ENCODE assay signal across 24 cellular contexts in the genomic region with DNA sequence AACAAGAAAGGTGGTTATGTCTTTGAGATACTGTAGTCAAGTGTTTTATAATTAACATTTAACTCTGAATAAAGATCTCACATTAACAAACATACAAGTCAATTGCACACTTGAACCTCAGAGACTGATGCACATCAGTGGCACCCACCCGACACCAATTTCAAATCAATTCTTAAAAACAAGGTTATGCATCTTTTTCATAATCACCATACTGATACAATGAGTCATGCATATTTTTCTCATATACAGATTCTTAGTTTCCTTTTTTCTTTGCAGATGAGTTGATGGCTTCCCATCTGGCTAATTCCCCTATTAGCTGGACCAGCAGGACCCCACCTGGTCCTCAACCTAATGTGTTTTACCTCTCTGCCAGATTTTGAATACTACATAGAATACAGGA.
DNase-seq lines count a peak whose midpoint lies in the region; ATAC-seq lines count a peak whose summit lies in the region.
"Had no signal": no experiment of that assay in that cellular context is flagged by ENCODE, and none has a peak within 500 bp of the region (broad histone marks: within the 10 kb centered on the region; RNA-seq: fewer than 3 reads in every experiment).

No MANE protein-coding gene starts in this region.

- peaks cover 35% of the 10 kb centered on the region for H3K4me1 Mint-ChIP-seq in activated T-cell treated with anti-CD3 and anti-CD28 coated beads, Interleukin-2, amount 50 U/mL, for 4 hours (ENCODE audit: low read depth)
- H3K4me1 Mint-ChIP-seq in activated CD8-positive, alpha-beta T cell treated with anti-CD3 and anti-CD28 coated beads, Interleukin-2, amount 10 ng/mL, durations not matched to agents 7 days and 5 days (ENCODE audit: low read depth) = peaks cover 35% of the 10 kb centered on the region
- H3K4me1 Mint-ChIP-seq in naive thymus-derived CD4-positive, alpha-beta T cell = peaks cover 25 to 47% (median 44%) of the 10 kb centered on the region in 7 donors
- H3K4me1 Mint-ChIP-seq: neural progenitor cell had no signal

- no peaks in the 10 kb centered on the region for H3K27me3 Mint-ChIP-seq in activated T-cell treated with anti-CD3 and anti-CD28 coated beads, Interleukin-2, amount 50 U/mL, for 4 hours (ENCODE audit: low read depth)
- no peaks in the 10 kb centered on the region for H3K27me3 Mint-ChIP-seq in activated CD8-positive, alpha-beta T cell treated with anti-CD3 and anti-CD28 coated beads, Interleukin-2, amount 10 ng/mL, durations not matched to agents 7 days and 5 days (ENCODE audit: low read depth)
- no peaks in the 10 kb centered on the region for H3K27me3 Mint-ChIP-seq in naive thymus-derived CD4-positive, alpha-beta T cell

- no peaks in the 10 kb centered on the region for H3K36me3 ChIP-seq in naive thymus-derived CD4-positive, alpha-beta T cell (ENCODE audit: control insufficient read depth in 2 of 3, insufficient read depth in 3 of 3, low read length in 3 of 3)
- H3K36me3 ChIP-seq: heart left ventricle, neural progenitor cell had no signal

- no peak for DNase-seq in activated T-cell treated with anti-CD3 and anti-CD28 coated beads, Interleukin-2, amount 50 U/mL, for 4 hours
- no peak for DNase-seq in activated T-cell treated with anti-CD3 and anti-CD28 coated beads for 4 hours
- peak; percentile 26 for DNase-seq in HCEC 1CT
- DNase-seq in activated CD8-positive, alpha-beta T cell treated with anti-CD3 and anti-CD28 coated beads, Interleukin-2, amount 10 ng/mL, durations not matched to agents 7 days and 5 days = no peak
- no peak for DNase-seq in naive thymus-derived CD4-positive, alpha-beta T cell
- no peak for DNase-seq in kidney glomerular epithelial cell (lab: John Stamatoyannopoulos, UW)
- DNase-seq: activated CD8-positive, alpha-beta memory T cell treated with anti-CD3 and anti-CD28 coated beads for 24 hours; aorta; caudate nucleus; DMS 273 treated with DMSO at 0.1 percent for 48 hours; GDM1; heart left ventricle; left ventricle myocardium superior; midbrain; NCI-H1436; NCI-H2107; NCI-H510A; posterior cingulate gyrus; stimulated activated CD8-positive, alpha-beta memory T cell treated with anti-CD3 and anti-CD28 coated beads, Interleukin-4, amount 100 ng/mL, for 48 hours had no signal

- no peak overlapping the region for H3K4me3 ChIP-seq in naive thymus-derived CD4-positive, alpha-beta T cell (ENCODE audit: low read length)
- H3K4me3 ChIP-seq: heart left ventricle, neural progenitor cell had no signal

- H3K27ac Mint-ChIP-seq in activated CD8-positive, alpha-beta T cell treated with anti-CD3 and anti-CD28 coated beads, Interleukin-2, amount 10 ng/mL, durations not matched to agents 7 days and 5 days = peak overlapping the region; percentile 28
- peak overlapping the region in 6 of 9 donors; percentile 9 to 83 (median 52) for H3K27ac Mint-ChIP-seq in naive thymus-derived CD4-positive, alpha-beta T cell
- H3K27ac Mint-ChIP-seq: neural progenitor cell had no signal

- H3K27ac ChIP-seq in naive thymus-derived CD4-positive, alpha-beta T cell (ENCODE audit: low read depth, low read length) = no peak overlapping the region
- H3K27ac ChIP-seq: heart left ventricle, neural progenitor cell had no signal

- H3K4me1 ChIP-seq in naive thymus-derived CD4-positive, alpha-beta T cell (ENCODE audit: control insufficient read depth in 2 of 2, insufficient read depth in 2 of 2, low read length in 2 of 2) = peaks cover 18 to 21% of the 10 kb centered on the region in 2 donors
- H3K4me1 ChIP-seq: neural progenitor cell had no signal

- no peaks in the 10 kb centered on the region for H3K36me3 Mint-ChIP-seq in activated T-cell treated with anti-CD3 and anti-CD28 coated beads, Interleukin-2, amount 50 U/mL, for 4 hours (ENCODE audit: insufficient read depth)
- peaks cover 2% of the 10 kb centered on the region for H3K36me3 Mint-ChIP-seq in activated CD8-positive, alpha-beta T cell treated with anti-CD3 and anti-CD28 coated beads, Interleukin-2, amount 10 ng/mL, durations not matched to agents 7 days and 5 days (ENCODE audit: low read depth)
- H3K36me3 Mint-ChIP-seq in naive thymus-derived CD4-positive, alpha-beta T cell = peaks cover 0 to 4% (median 0%) of the 10 kb centered on the region in 5 donors
- H3K36me3 Mint-ChIP-seq: neural progenitor cell had no signal

- peak; percentile 41 to 47 for ATAC-seq in activated T-cell treated with anti-CD3 and anti-CD28 coated beads, Interleukin-2, amount 50 U/mL, for 4 hours
- ATAC-seq in activated CD8-positive, alpha-beta T cell treated with anti-CD3 and anti-CD28 coated beads, Interleukin-2, amount 10 ng/mL, durations not matched to agents 7 days and 5 days = no peak
- no peak for ATAC-seq in naive thymus-derived CD4-positive, alpha-beta T cell
- ATAC-seq in GM19455 (IDR thresholded peaks at IDR 0.05; ENCODE audit: unreplicated experiment) = no peak
- ATAC-seq: heart left ventricle, HepG2, left ventricle myocardium superior, sciatic nerve had no signal

- H3K4me3 Mint-ChIP-seq in activated T-cell treated with anti-CD3 and anti-CD28 coated beads, Interleukin-2, amount 50 U/mL, for 4 hours = no peak overlapping the region
- H3K4me3 Mint-ChIP-seq in activated CD8-positive, alpha-beta T cell treated with anti-CD3 and anti-CD28 coated beads, Interleukin-2, amount 10 ng/mL, durations not matched to agents 7 days and 5 days = peak overlapping the region; percentile 54
- H3K4me3 Mint-ChIP-seq in naive thymus-derived CD4-positive, alpha-beta T cell = peak overlapping the region in 7 of 10 donors; percentile 21 to 81 (median 72)
- H3K4me3 Mint-ChIP-seq: neural progenitor cell had no signal

- H3K9me3 Mint-ChIP-seq in activated T-cell treated with anti-CD3 and anti-CD28 coated beads, Interleukin-2, amount 50 U/mL, for 4 hours = no peaks in the 10 kb centered on the region
- no peaks in the 10 kb centered on the region for H3K9me3 Mint-ChIP-seq in activated CD8-positive, alpha-beta T cell treated with anti-CD3 and anti-CD28 coated beads, Interleukin-2, amount 10 ng/mL, durations not matched to agents 7 days and 5 days (ENCODE audit: insufficient read depth)
- H3K9me3 Mint-ChIP-seq in naive thymus-derived CD4-positive, alpha-beta T cell = peaks cover 0 to 3% (median 0%) of the 10 kb centered on the region in 11 donors
- H3K9me3 Mint-ChIP-seq: activated T-helper 2 cell treated with anti-CD3 and anti-CD28 coated beads, Interferon-gamma antibody, Interleukin-2, Interleukin-4, amounts not matched to agents 10 μg/mL and 5 μg/mL and 100 μg/mL, durations not matched to agents 14 hours and 24 hours and 36 hours; neural progenitor cell had no signal

- POLR2A ChIA-PET in activated CD8-positive, alpha-beta T cell treated with anti-CD3 and anti-CD28 coated beads, Interleukin-2, amount 10 ng/mL, durations not matched to agents 7 days and 5 days (lab: Charles Lee) = interaction anchor here (0.7 kb wide), 1 partner anchor 285 kb away, joined by 3 read pairs; no protein-coding TSS in a partner anchor
- POLR2A ChIA-PET in naive thymus-derived CD4-positive, alpha-beta T cell (lab: Charles Lee) = interaction anchor here (1.1 to 1.5 kb wide), 2 partner anchors 17 to 105 kb away, joined by 3 to 5 read pairs; no protein-coding TSS in a partner anchor

- no peaks in the 10 kb centered on the region for H3K9me3 ChIP-seq in naive thymus-derived CD4-positive, alpha-beta T cell (ENCODE audit: control insufficient read depth in 2 of 3, low read length in 3 of 3)
- H3K9me3 ChIP-seq: heart left ventricle had no signal

- H3K27me3 ChIP-seq in naive thymus-derived CD4-positive, alpha-beta T cell (ENCODE audit: control insufficient read depth in 2 of 2, insufficient read depth in 2 of 2, low read length in 2 of 2) = no peaks in the 10 kb centered on the region
- H3K27me3 ChIP-seq: heart left ventricle, neural progenitor cell had no signal

- intact Hi-C loops in naive thymus-derived CD4-positive, alpha-beta T cell (cut with micrococcal nuclease) = loop anchor here in 1 of 2 donors (5.0 kb wide), 1 partner anchor 372 kb away; no protein-coding TSS in a partner anchor

- CTCF ChIA-PET in activated CD8-positive, alpha-beta T cell treated with anti-CD3 and anti-CD28 coated beads, Interleukin-2, amount 10 ng/mL, durations not matched to agents 7 days and 5 days (lab: Charles Lee) = interaction anchor here (1.3 to 2.2 kb wide), 3 partner anchors 88 to 465 kb away, joined by 3 to 10 read pairs (median 5); no protein-coding TSS in a partner anchor
- CTCF ChIA-PET in naive thymus-derived CD4-positive, alpha-beta T cell (lab: Charles Lee) = no interaction called here

Comparison
In these comparisons a context has a peak if more than half of its experiments do, and no peak if none do; other contexts are left out.
1. ATAC-seq: peak in activated T-cell treated with anti-CD3 and anti-CD28 coated beads, Interleukin-2, amount 50 U/mL, for 4 hours (2 of 2); none in activated CD8-positive, alpha-beta T cell treated with anti-CD3 and anti-CD28 coated beads, Interleukin-2, amount 10 ng/mL, durations not matched to agents 7 days and 5 days (single experiment), naive thymus-derived CD4-positive, alpha-beta T cell (single experiment) and GM19455 (single experiment).